Comparison of ENCODE assay signal across 22 cellular contexts in the genomic region with DNA sequence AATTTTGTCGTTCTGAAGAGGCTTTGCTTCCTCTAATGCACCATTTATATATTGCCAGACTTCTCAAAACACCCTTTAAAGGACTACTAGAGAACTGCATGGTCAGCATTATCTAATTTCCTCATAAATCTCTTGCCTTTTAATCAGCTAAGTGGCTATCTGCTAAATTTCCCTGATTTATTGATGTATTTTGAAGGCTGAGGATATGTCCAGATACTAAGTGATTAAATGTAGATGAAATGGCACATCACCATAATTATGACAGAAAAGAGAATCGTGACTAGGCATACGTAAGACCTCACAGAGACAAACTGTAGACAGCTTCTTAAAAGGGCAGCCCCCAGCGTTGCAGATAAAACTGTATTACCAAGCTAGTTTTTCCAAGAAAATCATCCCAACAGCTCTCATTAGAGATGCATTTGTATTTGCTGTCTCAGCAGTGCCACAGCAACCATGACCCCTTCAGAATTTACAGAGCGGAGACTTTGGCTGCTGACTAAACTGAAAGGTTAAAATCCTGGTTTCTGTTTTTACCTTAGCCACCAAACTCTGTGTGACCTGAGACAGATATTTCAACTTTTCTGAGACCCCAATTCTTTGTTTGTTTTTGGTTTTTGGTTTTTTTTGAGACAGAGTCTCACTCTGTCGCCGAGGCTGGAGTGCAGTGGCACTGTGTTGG.
A peak's percentile ranks its signal among the peaks of the same experiment; 100 is the strongest.
DNase-seq lines count a peak whose midpoint lies in the region; ATAC-seq, FAIRE-seq and TF ChIP-seq lines count a peak whose summit lies in the region.
"Had no signal": no experiment of that assay in that cellular context is flagged by ENCODE, and none has a peak within 500 bp of the region (broad histone marks: within the 10 kb centered on the region; RNA-seq: fewer than 3 reads in every experiment).

No MANE protein-coding gene starts in this region.

- no peaks in the 10 kb centered on the region for H3K9me3 ChIP-seq in SK-N-SH
- H3K9me3 ChIP-seq in K562 (replicated peaks; ENCODE audit: control insufficient read depth, insufficient read depth, low read depth, low read length): no peaks in the 10 kb centered on the region
- no peaks in the 10 kb centered on the region for H3K9me3 ChIP-seq in mesodermal cell (ENCODE audit: control insufficient read depth, low read length)
- H3K9me3 ChIP-seq: MG63, SJCRH30 had no signal

- 70% methylated on average over 7 of the region's 7 CpGs for WGBS in SK-N-SH (ENCODE audit: low lambda C conversion rate)
- 9% methylated on average over 7 of the region's 7 CpGs for WGBS in K562 (ENCODE audit: insufficient coverage, low coverage, missing lambda C conversion rate)
- WGBS in mesodermal cell (ENCODE audit: insufficient coverage in 2 of 2), 2 experiments: 86 to 95% methylated on average over 4 to 6 of the region's 7 CpGs

- intact Hi-C loops in K562 (cut with micrococcal nuclease): loop anchor here (10.0 kb wide), 1 partner anchor 94 kb away; no protein-coding TSS in a partner anchor

- no peaks in the 10 kb centered on the region for H3K9me1 ChIP-seq in K562 (ENCODE audit: control insufficient read depth, insufficient read depth, low read length)

- no peak overlapping the region for H3K4me2 ChIP-seq in SK-N-SH
- no peak overlapping the region for H3K4me2 ChIP-seq in K562 (ENCODE audit: insufficient read depth, low read length)

- H3K9me3 Mint-ChIP-seq in immature natural killer cell: no peaks in the 10 kb centered on the region
- H3K9me3 Mint-ChIP-seq: CD8-positive, alpha-beta memory T cell; T-helper 1 cell treated with Interleukin-12 subunit alpha and Interleukin-12 subunit beta and Interleukin-4 antibody, amounts not matched to agents 30 μg/mL and 1 μg/mL, for 36 hours had no signal

- no TSS peak for BruUV-seq in K562 (replicated peaks; lab: Mats Ljungman, UMichigan)

- no peak for DNase-seq in SK-N-SH
- DNase-seq in K562 (ENCODE audit: extremely low read depth in 1 of 4, low spot score in 3 of 4): no peak
- no peak for DNase-seq in immature natural killer cell
- DNase-seq in NCI-H774 (lab: John Stamatoyannopoulos, UW): no peak
- DNase-seq in kidney glomerular epithelial cell (lab: John Stamatoyannopoulos, UW): no peak
- DNase-seq: Calu3; CD8-positive, alpha-beta memory T cell; MG63; NCI-H1694 treated with DMSO at 0.1 percent for 48 hours; NCI-H2081 treated with DMSO at 0.1 percent for 48 hours; NCI-H2171 treated with DMSO at 0.1 percent for 48 hours; NCI-H446; NCI-H526; NK-92 treated with Interleukin-12 subunit alpha and Interleukin-12 subunit beta, amount 100 ng/mL, for 24 hours; SJCRH30 had no signal

- TF ChIP-seq EP300 in SK-N-SH (IDR thresholded peaks at IDR 0.05; ENCODE audit: borderline replicate concordance in 1 of 2, low read depth in 1 of 2, low read length in 1 of 2): no peak
- no peak for TF ChIP-seq EP300 in K562 (IDR thresholded peaks at IDR 0.05; ENCODE audit: low read length)

- ATAC-seq in SK-N-SH treated with all-trans-retinoic acid at 6 μM for 48 hours: no peak
- peak; percentile 23; the same call in 2 of the 3 replicates for ATAC-seq in K562
- ATAC-seq in GM21723 (IDR thresholded peaks at IDR 0.05; ENCODE audit: unreplicated experiment): no peak
- ATAC-seq: GM12878, HCT116 had no signal

- H3K4me3 ChIP-seq in SK-N-SH (ENCODE audit: low read depth in 2 of 2, low read length in 1 of 2) (no peak overlapping the region), K562 (no peak overlapping the region), mesodermal cell (ENCODE audit: extremely low read depth, insufficient read depth, low read length, poor library complexity, severe bottlenecking) (no peak overlapping the region)
- H3K4me3 ChIP-seq: GM12878, MG63, SJCRH30 had no signal

- no peaks in the 10 kb centered on the region for H3K27me3 Mint-ChIP-seq in immature natural killer cell (ENCODE audit: low read depth in 3 of 3)

- no peak overlapping the region for H3K27ac ChIP-seq in SK-N-SH (ENCODE audit: low read depth in 2 of 2, low read length in 1 of 2)
- no peak overlapping the region for H3K27ac ChIP-seq in K562 (ENCODE audit: extremely low read depth, low read depth, low read length)
- H3K27ac ChIP-seq in mesodermal cell (ENCODE audit: low read depth, low read length, severe bottlenecking): peak overlapping the region; percentile 16
- H3K27ac ChIP-seq: C4-2B, SJCRH30 had no signal

- CTCF ChIA-PET in SK-N-SH (lab: Yijun Ruan, JAX) (interaction anchor here (0.6 to 1.0 kb wide), 3 partner anchors 21 to 1075 kb away, joined by 3 read pairs; no protein-coding TSS in a partner anchor), K562 (lab: Yijun Ruan, JAX; ENCODE audit: low intra/inter-chr PET ratio) (no interaction called here)

- H4K20me1 ChIP-seq in SK-N-SH (ENCODE audit: insufficient read depth) (no peaks in the 10 kb centered on the region), K562 (replicated peaks; ENCODE audit: control insufficient read depth, insufficient read depth, low read length) (no peaks in the 10 kb centered on the region)

- H3K4me3 Mint-ChIP-seq in immature natural killer cell: no peak overlapping the region
- H3K4me3 Mint-ChIP-seq: CD8-positive, alpha-beta memory T cell; T-helper 1 cell treated with Interleukin-12 subunit alpha and Interleukin-12 subunit beta and Interleukin-4 antibody, amounts not matched to agents 30 μg/mL and 1 μg/mL, for 36 hours had no signal

- no peaks in the 10 kb centered on the region for H3K4me1 Mint-ChIP-seq in immature natural killer cell
- H3K4me1 Mint-ChIP-seq: CD8-positive, alpha-beta memory T cell had no signal

- H3K27me3 ChIP-seq in SK-N-SH (ENCODE audit: insufficient read depth): no peaks in the 10 kb centered on the region
- H3K27me3 ChIP-seq in K562 (ENCODE audit: control insufficient read depth in 2 of 2, insufficient read depth in 2 of 2, low read length in 2 of 2): peaks cover 0 to 13% of the 10 kb centered on the region in 2 experiments; a peak in 3 of 5 replicates
- H3K27me3 ChIP-seq: MG63, SJCRH30 had no signal

- POLR2A ChIA-PET in SK-N-SH (lab: Yijun Ruan, JAX): no interaction called here
- POLR2A ChIA-PET in K562 (lab: Yijun Ruan, JAX): interaction anchor here (0.7 to 1.2 kb wide), 2 partner anchors 11 to 188 kb away, joined by 3 to 4 read pairs; no protein-coding TSS in a partner anchor

- H3K27ac Mint-ChIP-seq in immature natural killer cell: no peak overlapping the region
- H3K27ac Mint-ChIP-seq: CD8-positive, alpha-beta memory T cell; T-helper 1 cell treated with Interleukin-12 subunit alpha and Interleukin-12 subunit beta and Interleukin-4 antibody, amounts not matched to agents 30 μg/mL and 1 μg/mL, for 36 hours had no signal

- no peaks in the 10 kb centered on the region for H3K4me1 ChIP-seq in SK-N-SH (ENCODE audit: control insufficient read depth in 1 of 2, insufficient read depth in 2 of 2, low read depth in 1 of 2, low read length in 1 of 2)
- H3K4me1 ChIP-seq in K562 (replicated peaks in 1 of 2; ENCODE audit: control insufficient read depth in 2 of 2, insufficient read depth in 2 of 2, low read length in 2 of 2): no peaks in the 10 kb centered on the region
- no peaks in the 10 kb centered on the region for H3K4me1 ChIP-seq in mesodermal cell (ENCODE audit: control insufficient read depth, insufficient read depth, low read length, poor library complexity, severe bottlenecking)
- H3K4me1 ChIP-seq: SJCRH30 had no signal

- H3K79me2 ChIP-seq in SK-N-SH (ENCODE audit: insufficient read depth) (no peaks in the 10 kb centered on the region), K562 (ENCODE audit: control insufficient read depth, insufficient read depth, low read length) (no peaks in the 10 kb centered on the region)

- no peak for FAIRE-seq in K562 (lab: Jason Lieb, UNC)
- FAIRE-seq: GM12878 had no signal

- no peak overlapping the region for H3K9ac ChIP-seq in SK-N-SH
- no peak overlapping the region for H3K9ac ChIP-seq in K562 (ENCODE audit: insufficient read depth in 1 of 2, low read depth in 2 of 2, low read length in 2 of 2)

- in situ Hi-C loops in K562 (cut with MboI): no loop called here

- no peaks in the 10 kb centered on the region for H3K9me2 ChIP-seq in SK-N-SH

- no peaks in the 10 kb centered on the region for H3K36me3 ChIP-seq in SK-N-SH (replicated peaks in 1 of 2; ENCODE audit: control insufficient read depth in 1 of 2, insufficient read depth in 2 of 2, low read length in 1 of 2)
- H3K36me3 ChIP-seq in K562 (ENCODE audit: control insufficient read depth, insufficient read depth, low read length): no peaks in the 10 kb centered on the region
- H3K36me3 ChIP-seq in mesodermal cell (ENCODE audit: control insufficient read depth, insufficient read depth, low read length): no peaks in the 10 kb centered on the region
- H3K36me3 ChIP-seq: MG63, SJCRH30 had no signal

- no peaks in the 10 kb centered on the region for H3K36me3 Mint-ChIP-seq in immature natural killer cell
- H3K36me3 Mint-ChIP-seq: CD8-positive, alpha-beta memory T cell had no signal

- H2AFZ ChIP-seq in SK-N-SH (ENCODE audit: low read depth) (no peak overlapping the region), K562 (ENCODE audit: low read depth, low read length) (no peak overlapping the region)

- no peaks in the 10 kb centered on the region for H3F3A ChIP-seq in SK-N-SH (replicated peaks; ENCODE audit: insufficient read depth)

- TF ChIP-seq POLR2A in K562 (conservative IDR thresholded peaks at IDR 0.05): no peak

- TF ChIP-seq CTCF in SK-N-SH (IDR thresholded peaks at IDR 0.05) (no peak), K562 (IDR thresholded peaks at IDR 0.05 in 2 of 3, conservative IDR thresholded peaks at IDR 0.05 in 1 of 3; ENCODE audit: insufficient read depth in 2 of 3, low read depth in 1 of 3, low read length in 3 of 3) (no peak)

- TF ChIP-seq RAD21 in SK-N-SH (IDR thresholded peaks at IDR 0.05; ENCODE audit: low read length) (no peak), K562 (CRISPR knock-in tag; conservative IDR thresholded peaks at IDR 0.05 in 1 of 2, IDR thresholded peaks at IDR 0.05 in 1 of 2) (no peak)

TF ChIP-seq in SK-N-SH treated with all-trans-retinoic acid at 6 μM for 48 hours, 23 proteins besides CTCF, POLR2A, EP300 and RAD21:
- no peak for TF ChIP-seq TCF4 (CRISPR knock-in tag; IDR thresholded peaks at IDR 0.05; ENCODE audit: borderline replicate concordance)
- TF ChIP-seq ISL1 (CRISPR knock-in tag; IDR thresholded peaks at IDR 0.05): peak; percentile 64
TF ChIP-seq in SK-N-SH treated with all-trans-retinoic acid at 6 μM for 48 hours: peak in this region for 1.

TF ChIP-seq in SK-N-SH, 30 proteins besides CTCF, POLR2A, EP300 and RAD21 (continues in another document):
- TF ChIP-seq TAF1 (IDR thresholded peaks at IDR 0.05; ENCODE audit: borderline replicate concordance, low read depth, low read length) (no peak), TEAD4 (IDR thresholded peaks at IDR 0.05; ENCODE audit: borderline replicate concordance, insufficient read depth) (no peak), MEF2A (IDR thresholded peaks at IDR 0.05; ENCODE audit: borderline replicate concordance, low read depth) (no peak)

TF ChIP-seq in K562, 482 proteins besides CTCF, POLR2A, EP300 and RAD21 (continues in another document):
- TF ChIP-seq MAFG (tag; conservative IDR thresholded peaks at IDR 0.05): peak; percentile 91
- peak; percentile 96 for TF ChIP-seq ZNF316 (IDR thresholded peaks at IDR 0.05)
- no peak for TF ChIP-seq TCF7 (IDR thresholded peaks at IDR 0.05; ENCODE audit: borderline replicate concordance)
- peak; percentile 97 for TF ChIP-seq MAFK (IDR thresholded peaks at IDR 0.05; ENCODE audit: low read length)
- peak; percentile 94 for TF ChIP-seq MAFF (IDR thresholded peaks at IDR 0.05; ENCODE audit: low read length)
